ENCODE assay signal across 8 cellular contexts in the genomic region with DNA sequence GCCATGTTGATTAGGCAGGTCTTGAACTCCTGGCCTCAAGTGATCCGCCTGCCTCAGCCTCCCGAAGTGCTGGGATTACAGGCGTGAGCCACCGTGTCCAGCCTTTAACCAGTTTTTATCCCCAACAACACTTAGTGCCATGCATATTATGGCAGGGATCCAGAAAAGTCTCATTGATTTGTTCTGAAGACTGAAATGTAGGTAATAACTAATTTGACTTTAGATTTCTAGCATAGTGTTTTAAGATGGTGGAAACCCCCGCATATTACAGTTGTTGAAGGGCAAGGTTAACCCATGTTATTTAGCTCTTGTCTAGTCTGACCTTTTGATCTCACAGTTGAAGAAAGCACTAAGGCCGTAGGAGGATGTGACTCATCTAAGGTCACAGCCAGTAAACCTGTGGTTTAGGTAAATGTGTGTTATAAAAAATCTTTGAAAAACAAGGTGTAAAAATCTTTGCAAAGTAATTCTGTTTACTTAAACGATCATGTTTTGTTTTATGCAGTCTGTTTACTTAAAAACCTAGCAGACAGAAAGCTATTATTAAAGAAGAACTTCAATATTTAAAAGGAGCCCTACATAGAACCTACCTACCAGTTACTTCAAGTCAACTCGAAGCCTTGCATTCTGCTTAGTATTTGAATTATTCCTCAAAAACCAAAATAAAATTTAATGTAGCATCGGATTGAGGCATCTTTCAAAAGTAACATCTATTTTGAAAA.
DNase-seq lines count a peak whose midpoint lies in the region; ATAC-seq and FAIRE-seq lines count a peak whose summit lies in the region.

No MANE protein-coding gene starts in this region.

- ATAC-seq in HG03460 (IDR thresholded peaks at IDR 0.05; ENCODE audit: unreplicated experiment), result peak; percentile 60

- FAIRE-seq in HTR-8/SVneo (lab: Jason Lieb, UNC), result no peak

- peak; percentile 71 for DNase-seq in activated CD8-positive, alpha-beta memory T cell treated with anti-CD3 and anti-CD28 coated beads for 24 hours
- DNase-seq in activated CD8-positive, alpha-beta memory T cell treated with anti-CD3 and anti-CD28 coated beads, Interleukin-2, amount 50 U/mL, for 48 hours, result no peak
- peak; percentile 38 for DNase-seq in activated CD8-positive, alpha-beta memory T cell treated with anti-CD3 and anti-CD28 coated beads, Interleukin-2, amount 50 U/mL, for 4 hours
- DNase-seq in stimulated activated naive CD4-positive, alpha-beta T cell (lab: John Stamatoyannopoulos, UW), result peak; percentile 29 to 81 (median 58)
- DNase-seq in COLO668 (lab: John Stamatoyannopoulos, UW; ENCODE audit: unreplicated experiment), result no peak
- DNase-seq in HTR-8/SVneo (ENCODE audit: insufficient read length, low spot score), result no peak
- no peak for DNase-seq in DMS 273 treated with DMSO at 0.1 percent for 48 hours (lab: John Stamatoyannopoulos, UW)

Comparison
In these comparisons a context has a peak if more than half of its experiments do, and no peak if none do; other contexts are left out.
1. DNase-seq: peak in activated CD8-positive, alpha-beta memory T cell treated with anti-CD3 and anti-CD28 coated beads for 24 hours (single experiment), activated CD8-positive, alpha-beta memory T cell treated with anti-CD3 and anti-CD28 coated beads, Interleukin-2, amount 50 U/mL, for 4 hours (single experiment) and stimulated activated naive CD4-positive, alpha-beta T cell (6 of 6); none in activated CD8-positive, alpha-beta memory T cell treated with anti-CD3 and anti-CD28 coated beads, Interleukin-2, amount 50 U/mL, for 48 hours (single experiment), COLO668 (single experiment), HTR-8/SVneo (single experiment) and DMS 273 treated with DMSO at 0.1 percent for 48 hours (single experiment).